In genomic region chr12:103654816-103655215, GRCh38 we compare ENCODE assay signal across 22 cellular contexts.
"Had no signal": no experiment of that assay in that cellular context is flagged by ENCODE, and none has a peak within 500 bp of the region (broad histone marks: within the 10 kb centered on the region; RNA-seq: fewer than 3 reads in every experiment).

No MANE protein-coding gene starts in this region.

- H3K27me3 ChIP-seq: MG63, Peyer's patch, SJSA1 had no signal

- H3K27ac ChIP-seq: PC-9, SJSA1 had no signal

- H3K36me3 ChIP-seq: MG63, Peyer's patch, SJSA1 had no signal

- H3K4me1 ChIP-seq: SJSA1 had no signal

- DNase-seq: KBM-7, MG63, NCI-H1092, NCI-H1105 treated with DMSO at 0.1 percent for 48 hours, NCI-H1436, NCI-H187, NCI-H2029, NCI-H2081 treated with DMSO at 0.1 percent for 48 hours, NCI-H2171, NCI-H226, NCI-H446, NCI-H510A, NCI-H524 treated with DMSO at 0.1 percent for 48 hours, NCI-H69, NCI-H774, PC-9, Peyer's patch, Right ventricle myocardium superior, RPMI8226, SIG-M5, SK-N-SH had no signal

- H3K9me3 ChIP-seq: MG63, Peyer's patch, SJSA1, SK-N-SH had no signal

- H3K4me3 ChIP-seq: MG63, PC-9, Peyer's patch, SJSA1 had no signal
